In genomic region chr1:203628997-203629508, GRCh38 we compare ENCODE assay signal across 1 cellular context.
A peak's percentile ranks its signal among the peaks of the same experiment; 100 is the strongest.
TF ChIP-seq lines count a peak whose summit lies in the region.

No MANE protein-coding gene starts in this region.

TF ChIP-seq in H1, 55 proteins besides CTCF, POLR2A, EP300 and RAD21 (continued from another document):
- TF ChIP-seq KDM1A (IDR thresholded peaks at IDR 0.05; ENCODE audit: borderline replicate concordance, low read length) = no peak
- TF ChIP-seq SRF (IDR thresholded peaks at IDR 0.05; ENCODE audit: low read depth, low read length) = no peak
- no peak for TF ChIP-seq SP1 (IDR thresholded peaks at IDR 0.05; ENCODE audit: low read depth, low read length)
- peak; percentile 44; the same call in 1 of the 2 replicates for TF ChIP-seq SUZ12 (IDR thresholded peaks at IDR 0.05; ENCODE audit: low read length)
